In the genomic region with DNA sequence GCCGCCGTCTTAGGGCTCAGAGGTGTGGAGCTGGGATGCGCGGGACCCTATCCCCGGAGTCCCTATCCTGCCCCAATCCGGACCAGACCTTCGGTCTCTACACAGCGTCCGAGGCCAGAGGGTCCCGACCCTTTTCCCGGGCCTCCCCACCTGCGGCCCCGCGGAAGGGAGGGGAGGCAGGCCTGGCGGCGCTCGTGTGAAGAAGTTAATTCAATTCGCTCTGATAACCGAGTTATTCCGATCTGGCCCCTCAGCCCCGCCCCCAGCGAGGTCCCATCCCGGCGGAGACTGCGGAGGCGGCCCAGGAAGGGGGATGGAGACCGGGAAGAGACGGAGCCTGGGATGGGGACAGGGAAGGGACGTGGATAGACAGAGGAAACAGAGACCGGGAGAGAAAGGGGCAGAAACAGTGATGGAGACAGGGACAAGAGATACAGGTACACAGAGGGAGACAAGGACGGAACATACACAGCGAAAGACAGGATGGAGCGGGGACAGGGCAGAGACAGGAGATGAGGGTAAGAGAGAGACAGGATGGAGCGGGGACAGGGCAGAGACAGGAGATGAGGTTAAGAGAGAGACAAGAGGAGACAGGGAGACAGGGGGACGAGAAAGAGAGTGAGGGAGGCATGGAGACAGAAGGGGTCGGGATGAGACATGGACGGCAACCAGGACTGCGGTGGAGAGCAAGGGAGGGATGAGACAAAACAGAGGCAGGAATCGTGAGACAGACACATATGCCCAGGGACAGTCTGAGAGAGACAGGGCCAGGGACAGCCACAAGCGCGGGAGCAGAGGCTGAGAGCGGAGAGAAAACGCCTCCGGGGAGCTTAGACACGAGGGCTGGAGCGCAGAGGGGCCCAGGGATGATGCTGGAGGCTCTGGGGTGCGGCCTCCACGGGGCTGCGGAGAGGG, we compare ENCODE assay signal across 1 cellular context.
TF ChIP-seq lines count a peak whose summit lies in the region.

No MANE protein-coding gene starts in this region.

TF ChIP-seq in IMR-90, 13 proteins besides CTCF, POLR2A, EP300 and RAD21:
- TF ChIP-seq FOS (IDR thresholded peaks at IDR 0.05; ENCODE audit: low read depth, low read length) (no peak), NFE2L2 (IDR thresholded peaks at IDR 0.05; ENCODE audit: low read depth, low read length) (no peak), MXI1 (IDR thresholded peaks at IDR 0.05; ENCODE audit: borderline replicate concordance, low read depth, low read length) (no peak)
